ENCODE assay signal across 1 cellular context in the genomic region with DNA sequence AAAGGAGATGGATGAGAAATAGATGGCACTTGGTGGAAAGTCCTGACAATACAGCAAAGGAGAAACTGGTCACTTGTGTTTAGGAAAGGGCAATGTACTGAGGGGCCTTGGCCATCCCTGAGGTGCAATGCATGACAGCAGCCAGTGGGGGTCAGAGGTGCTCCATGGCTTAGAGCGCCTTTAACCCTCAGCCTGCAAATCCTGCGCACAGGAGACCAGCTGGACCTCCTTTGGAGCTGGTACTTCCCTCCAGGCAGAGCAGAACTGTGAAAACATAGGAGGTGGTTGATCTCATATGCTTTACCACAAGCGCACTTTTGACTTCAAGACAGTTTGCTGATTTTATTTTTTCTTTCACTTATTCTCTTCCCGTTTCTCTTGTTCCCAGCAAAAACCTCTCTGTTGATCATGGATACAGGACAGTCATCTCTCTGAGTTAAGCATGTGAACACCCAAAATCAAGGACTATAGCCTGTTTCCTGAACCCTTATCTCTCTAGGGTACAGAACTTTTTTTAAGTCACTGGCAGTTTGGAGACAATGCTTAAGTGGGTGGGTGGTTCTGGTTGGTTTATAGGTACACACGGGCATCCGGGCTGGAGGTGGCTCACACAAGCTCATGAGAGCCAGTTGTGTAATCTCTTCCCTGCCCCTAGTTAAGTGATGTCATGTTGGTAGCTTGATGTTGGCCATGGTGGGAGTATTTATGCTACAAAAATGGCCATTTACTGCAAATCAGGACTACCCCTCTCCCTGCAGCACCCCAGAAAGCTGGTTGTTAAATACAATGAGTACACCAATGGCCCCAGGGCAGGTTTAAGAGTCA.
TF ChIP-seq lines count a peak whose summit lies in the region.

No MANE protein-coding gene starts in this region.

TF ChIP-seq in H1, 55 proteins besides CTCF, POLR2A, EP300 and RAD21 (continued from another document):
- no peak for TF ChIP-seq KDM4A (IDR thresholded peaks at IDR 0.05; ENCODE audit: low read depth, low read length, severe bottlenecking)
- TF ChIP-seq SP4 (IDR thresholded peaks at IDR 0.05; ENCODE audit: low read length): no peak
- 0 out of 4 replicates have a peak, but pooled peaks of 1 of the 2 experiments have one; percentile 37 for TF ChIP-seq SIN3A (conservative IDR thresholded peaks at IDR 0.05 in 1 of 2, IDR thresholded peaks at IDR 0.05 in 1 of 2; ENCODE audit: low read depth in 1 of 2, low read length in 2 of 2)
- no peak for TF ChIP-seq ASH2L (IDR thresholded peaks at IDR 0.05; ENCODE audit: low read length)
